In genomic region chr1:55206210-55206609, GRCh38 we compare ENCODE assay signal across 2 cellular contexts.
TF ChIP-seq lines count a peak whose summit lies in the region.

No MANE protein-coding gene starts in this region.

TF ChIP-seq in SK-N-SH treated with all-trans-retinoic acid at 6 μM for 48 hours, 23 proteins besides CTCF, POLR2A, EP300 and RAD21 (continued from another document):
- no peak for TF ChIP-seq CSRNP3 (CRISPR knock-in tag; IDR thresholded peaks at IDR 0.05)
- no peak for TF ChIP-seq ZFP3 (CRISPR knock-in tag; IDR thresholded peaks at IDR 0.05)
- no peak for TF ChIP-seq ZNF565 (CRISPR knock-in tag; conservative IDR thresholded peaks at IDR 0.05; ENCODE audit: low read depth)
- no peak for TF ChIP-seq CSDC2 (CRISPR knock-in tag; IDR thresholded peaks at IDR 0.05)
- no peak for TF ChIP-seq TCF4 (CRISPR knock-in tag; IDR thresholded peaks at IDR 0.05; ENCODE audit: borderline replicate concordance)
- no peak for TF ChIP-seq ISL1 (CRISPR knock-in tag; IDR thresholded peaks at IDR 0.05)
- TF ChIP-seq ZC3H10 (CRISPR knock-in tag; IDR thresholded peaks at IDR 0.05), result no peak
- no peak for TF ChIP-seq ZNF70 (CRISPR knock-in tag; IDR thresholded peaks at IDR 0.05)
- no peak for TF ChIP-seq ARNTL (CRISPR knock-in tag; IDR thresholded peaks at IDR 0.05; ENCODE audit: borderline replicate concordance, low read depth)
- TF ChIP-seq ESRRG (CRISPR knock-in tag; IDR thresholded peaks at IDR 0.05), result no peak
- no peak for TF ChIP-seq SNAI2 (CRISPR knock-in tag; IDR thresholded peaks at IDR 0.05)
- TF ChIP-seq POU6F1 (CRISPR knock-in tag; IDR thresholded peaks at IDR 0.05; ENCODE audit: borderline replicate concordance, low read depth), result no peak
- no peak for TF ChIP-seq PATZ1 (CRISPR knock-in tag; IDR thresholded peaks at IDR 0.05; ENCODE audit: borderline replicate concordance)
- no peak for TF ChIP-seq TOX (CRISPR knock-in tag; IDR thresholded peaks at IDR 0.05; ENCODE audit: borderline replicate concordance)

TF ChIP-seq in SK-N-SH, 30 proteins besides CTCF, POLR2A, EP300 and RAD21 (continued from another document):
- no peak for TF ChIP-seq MAX (IDR thresholded peaks at IDR 0.05; ENCODE audit: low read depth)
TF ChIP-seq in SK-N-SH: peak in this region for 0.
